Comparison of ENCODE assay signal across 22 cellular contexts in genomic region chr4:35604724-35605123, GRCh38.
"Had no signal": no experiment of that assay in that cellular context is flagged by ENCODE, and none has a peak within 500 bp of the region (broad histone marks: within the 10 kb centered on the region; RNA-seq: fewer than 3 reads in every experiment).

No MANE protein-coding gene starts in this region.

- H3K4me3 ChIP-seq: MG63 had no signal

- H3K4me3 Mint-ChIP-seq: T-helper 17 cell had no signal

- H3K4me1 Mint-ChIP-seq: T-helper 17 cell had no signal

- H3K27me3 ChIP-seq: MG63 had no signal

- FAIRE-seq: HepG2 had no signal

- H3K27ac Mint-ChIP-seq: T-helper 17 cell had no signal

- H3K27ac ChIP-seq: RWPE1 had no signal

- ATAC-seq: HepG2, Panc1, PC-3, T-helper 17 cell had no signal

- H3K27me3 Mint-ChIP-seq: T-helper 17 cell had no signal

- H3K9ac ChIP-seq: SK-N-SH had no signal

- H3K9me3 ChIP-seq: MG63, SK-N-SH had no signal

- DNase-seq: IMR-90, Karpas-422, KG1, MG63, NCI-H1092 treated with DMSO at 0.1 percent for 48 hours, NCI-H1436, NCI-H187 treated with DMSO at 0.1 percent for 48 hours, NCI-H2029 treated with DMSO at 0.1 percent for 48 hours, NCI-H2171 treated with DMSO at 0.1 percent for 48 hours, NCI-H345, NCI-H446 treated with DMSO at 0.1 percent for 48 hours, NCI-H524, NCI-H526 treated with DMSO at 0.1 percent for 48 hours, NCI-H748 treated with DMSO at 0.1 percent for 48 hours, PC-3, SHP77, SK-N-SH, T-helper 1 cell, T-helper 17 cell had no signal

- H3K36me3 ChIP-seq: MG63 had no signal

- H3K4me2 ChIP-seq: SK-N-SH had no signal
